Comparison of ENCODE assay signal across 16 cellular contexts in genomic region chr2:145682536-145683157, GRCh38.
DNase-seq lines count a peak whose midpoint lies in the region; ATAC-seq, FAIRE-seq and TF ChIP-seq lines count a peak whose summit lies in the region.
"Had no signal": no experiment of that assay in that cellular context is flagged by ENCODE, and none has a peak within 500 bp of the region (broad histone marks: within the 10 kb centered on the region; RNA-seq: fewer than 3 reads in every experiment).

No MANE protein-coding gene starts in this region.

- no peaks in the 10 kb centered on the region for H4K20me1 ChIP-seq in HepG2 (ENCODE audit: insufficient read depth, low read length)

- TF ChIP-seq POLR2A in NB4 (IDR thresholded peaks at IDR 0.05; ENCODE audit: extremely low read depth, insufficient read length) (no peak), HepG2 (IDR thresholded peaks at IDR 0.05; ENCODE audit: insufficient read depth in 1 of 2, low read depth in 2 of 2, low read length in 2 of 2) (no peak), body of pancreas (IDR thresholded peaks at IDR 0.05) (no peak)

- CTCF ChIA-PET in HepG2 (lab: Yijun Ruan, JAX; ENCODE audit: low intra/inter-chr PET ratio, low total read pairs) = no interaction called here

- FAIRE-seq in HepG2 (lab: Jason Lieb, UNC) = no peak

- intact Hi-C loops in HepG2 (cut with micrococcal nuclease; ENCODE audit: unreplicated experiment) (no loop called here), body of pancreas (cut with DNase I) (no loop called here)

- H3K36me3 ChIP-seq in brain microvascular endothelial cell (replicated peaks) = no peaks in the 10 kb centered on the region
- H3K36me3 ChIP-seq in HepG2 (replicated peaks in 1 of 2; ENCODE audit: control insufficient read depth in 1 of 2, insufficient read depth in 2 of 2, low read length in 2 of 2) = no peaks in the 10 kb centered on the region
- no peaks in the 10 kb centered on the region for H3K36me3 ChIP-seq in body of pancreas (replicated peaks in 1 of 2; ENCODE audit: insufficient read depth in 1 of 2, low read depth in 2 of 2)
- H3K36me3 ChIP-seq: right lobe of liver, thyroid gland had no signal

- BruUV-seq in HepG2 (replicated peaks; lab: Mats Ljungman, UMichigan) = no TSS peak

- TF ChIP-seq EP300 in HepG2 (IDR thresholded peaks at IDR 0.05; ENCODE audit: low read depth in 2 of 2, low read length in 2 of 2) (no peak), HepG2 (CRISPR knock-in tag; IDR thresholded peaks at IDR 0.05; ENCODE audit: borderline replicate concordance) (no peak)

- POLR2A ChIA-PET in HepG2 (lab: Yijun Ruan, JAX) = no interaction called here

- no peaks in the 10 kb centered on the region for H3K27me3 ChIP-seq in brain microvascular endothelial cell (replicated peaks)
- H3K27me3 ChIP-seq in HepG2 (ENCODE audit: control insufficient read depth in 1 of 2, insufficient read depth in 2 of 2, low read length in 2 of 2) = no peaks in the 10 kb centered on the region
- H3K27me3 ChIP-seq in body of pancreas = no peaks in the 10 kb centered on the region
- H3K27me3 ChIP-seq: right lobe of liver, thyroid gland had no signal

- H3K79me2 ChIP-seq in HepG2 (ENCODE audit: insufficient read depth, low read length) = no peaks in the 10 kb centered on the region

- DNase-seq in EH (ENCODE audit: low read depth) = peak; percentile 36
- peak; percentile 67 for DNase-seq in NB4 (ENCODE audit: low read depth)
- DNase-seq in brain microvascular endothelial cell = peak; percentile 16
- no peak for DNase-seq in HepG2 (ENCODE audit: low spot score)
- DNase-seq in T-helper 1 cell = no peak
- no peak for DNase-seq in iPS-NIHi7 (ENCODE audit: extremely low spot score)
- DNase-seq in body of pancreas = no peak
- DNase-seq: activated B cell treated with CpG ODN at 0.5 μM for 24 hours; activated effector memory CD4-positive, alpha-beta T cell treated with Interleukin-2 at 50 U/mL for 16 hours; aorta; immature natural killer cell; NCI-H1436; right lobe of liver; stimulated activated CD4-positive, alpha-beta T cell treated with anti-CD3 and anti-CD28 coated beads, Interleukin-2, amount 100 ng/mL, for 48 hours; thyroid gland had no signal

- TF ChIP-seq RAD21 in HepG2 (CRISPR knock-in tag; IDR thresholded peaks at IDR 0.05) = no peak

- H3K4me1 ChIP-seq in HepG2 (ENCODE audit: insufficient read depth, low read length) = no peaks in the 10 kb centered on the region
- H3K4me1 ChIP-seq in body of pancreas = no peaks in the 10 kb centered on the region
- H3K4me1 ChIP-seq: right lobe of liver, thyroid gland had no signal

- H3K4me2 ChIP-seq in HepG2 (ENCODE audit: low read depth, low read length) = no peak overlapping the region

- in situ Hi-C loops in brain microvascular endothelial cell (cut with HindIII; ENCODE audit: low pct_ligation_motif_present, low sequenced_read_pairs) = no loop called here
- in situ Hi-C loops in HepG2 (cut with HindIII; ENCODE audit: extremely low pct_ligation_motif_present, low pct_unique_long_range_greater_than_20kb) = no loop called here

- TF ChIP-seq CTCF in NB4 (IDR thresholded peaks at IDR 0.05; ENCODE audit: low read depth, low read length) = no peak
- TF ChIP-seq CTCF in brain microvascular endothelial cell (IDR thresholded peaks at IDR 0.05; ENCODE audit: low read depth, low read length, missing control alignments) = no peak
- no peak for TF ChIP-seq CTCF in HepG2 (CRISPR knock-in tag; IDR thresholded peaks at IDR 0.05)
- no peak for TF ChIP-seq CTCF in body of pancreas (IDR thresholded peaks at IDR 0.05)

- H3K9me3 ChIP-seq in HepG2 (ENCODE audit: low read length) (no peaks in the 10 kb centered on the region), body of pancreas (no peaks in the 10 kb centered on the region)
- H3K9me3 ChIP-seq: right lobe of liver, thyroid gland had no signal

- ATAC-seq in HepG2 = no peak
- ATAC-seq in HG03196 (IDR thresholded peaks at IDR 0.05; ENCODE audit: unreplicated experiment) = no peak
- ATAC-seq in body of pancreas = no peak

- H3K27ac ChIP-seq in brain microvascular endothelial cell = no peak overlapping the region
- H3K27ac ChIP-seq in HepG2 (ENCODE audit: extremely low read length, insufficient read depth, low read length) = no peak overlapping the region
- H3K27ac ChIP-seq in body of pancreas = no peak overlapping the region
- H3K27ac ChIP-seq: right lobe of liver, thyroid gland had no signal

- H3K9ac ChIP-seq in HepG2 (ENCODE audit: insufficient read depth, low read depth, low read length) = no peak overlapping the region

- no peak overlapping the region for H3K4me3 ChIP-seq in NB4 (ENCODE audit: low read depth, low read length)
- no peak overlapping the region for H3K4me3 ChIP-seq in brain microvascular endothelial cell (ENCODE audit: low read depth, low read length)
- H3K4me3 ChIP-seq in HepG2 (replicated peaks in 1 of 3; ENCODE audit: insufficient read depth in 1 of 3, low read depth in 2 of 3, low read length in 3 of 3) = no peak overlapping the region
- H3K4me3 ChIP-seq in body of pancreas = no peak overlapping the region
- H3K4me3 ChIP-seq: right lobe of liver, thyroid gland had no signal

- H2AFZ ChIP-seq in HepG2 (ENCODE audit: low read length) = no peak overlapping the region

TF ChIP-seq in HepG2, 621 proteins besides CTCF, POLR2A, EP300 and RAD21:
- TF ChIP-seq TEAD3 (CRISPR knock-in tag; optimal IDR thresholded peaks at IDR 0.05; ENCODE audit: borderline replicate concordance) (no peak), ATRX (CRISPR knock-in tag; IDR thresholded peaks at IDR 0.05; ENCODE audit: borderline replicate concordance) (no peak), CEBPB (IDR thresholded peaks at IDR 0.05; ENCODE audit: borderline replicate concordance, low read depth, low read length) (0 out of 2 replicates have a peak, but pooled peaks have one; percentile 5), ZSCAN31 (CRISPR knock-in tag; IDR thresholded peaks at IDR 0.05; ENCODE audit: low read depth) (no peak), ZNF264 (CRISPR knock-in tag; IDR thresholded peaks at IDR 0.05) (no peak)

Comparison
In these comparisons a context has a peak if more than half of its experiments do, and no peak if none do; other contexts are left out.
1. DNase-seq: peak in EH (single experiment), NB4 (single experiment) and brain microvascular endothelial cell (single experiment); none in HepG2 (single experiment), T-helper 1 cell (0 of 5), iPS-NIHi7 (single experiment) and body of pancreas (0 of 4).